In genomic region chr17:77088455-77089117, GRCh38 we compare ENCODE assay signal across 8 cellular contexts. TPM values are rescaled to one million over a fixed set of nuclear protein-coding genes. Genes with fewer than 3 reads are reported as not detected.
DNase-seq lines count a peak whose midpoint lies in the region; ATAC-seq and TF ChIP-seq lines count a peak whose summit lies in the region.

No MANE protein-coding gene starts in this region.

- peaks cover 10% of the 10 kb centered on the region for H3K4me1 ChIP-seq in BE2C

- DNase-seq in BE2C (peak; percentile 97), NCI-H446 treated with DMSO at 0.1 percent for 48 hours (lab: John Stamatoyannopoulos, UW) (peak; percentile 95), cerebellum (ENCODE audit: low spot score) (peak; percentile 93), kidney glomerular epithelial cell (lab: John Stamatoyannopoulos, UW) (peak; percentile 93)
- peak; percentile 77 for DNase-seq in activated CD4-positive, alpha-beta T cell treated with anti-CD3 and anti-CD28 coated beads for 1 hour
- peak; percentile 79 to 82 for DNase-seq in stimulated activated CD4-positive, alpha-beta T cell treated with anti-CD3 and anti-CD28 coated beads, Interleukin-15, amount 100 ng/mL, for 48 hours (ENCODE audit: low read depth in 2 of 2)

- peak; percentile 59 for TF ChIP-seq CTCF in BE2C (IDR thresholded peaks at IDR 0.05; ENCODE audit: low read depth, low read length)

- ATAC-seq in HG03432 (IDR thresholded peaks at IDR 0.05; ENCODE audit: unreplicated experiment) = peak; percentile 78

- H3K9me3 ChIP-seq in BE2C = no peaks in the 10 kb centered on the region

- peak; percentile 84 for TF ChIP-seq POLR2A in GM19099 (IDR thresholded peaks at IDR 0.05; ENCODE audit: extremely low read depth, insufficient read length, low read depth)

- no peaks in the 10 kb centered on the region for H3K27me3 ChIP-seq in BE2C

- peak overlapping the region; percentile 86 for H3K4me3 ChIP-seq in BE2C (ENCODE audit: low read depth, low read length)

- peaks cover 28% of the 10 kb centered on the region for H3K36me3 ChIP-seq in BE2C

RNA-seq across cellular contexts. Expression of gene SEC14L1, which starts 52.2 kb away (rescaled TPM):
- polyA plus RNA-seq in BE2C (2012; ENCODE audit: insufficient read depth, insufficient read length, low read depth) = 36.1 TPM
- 73.1 TPM for total RNA-seq in cerebellum

Comparison
In these comparisons a context has a peak if more than half of its experiments do, and no peak if none do; other contexts are left out.
1. Peak in every context shown above with its lines: DNase-seq, ATAC-seq and H3K4me3 ChIP-seq.